ENCODE assay signal across 8 cellular contexts in genomic region chr11:67981226-67981625, GRCh38. TPM values are rescaled to one million over a fixed set of nuclear protein-coding genes. Genes with fewer than 3 reads are reported as not detected.
"Had no signal": no experiment of that assay in that cellular context is flagged by ENCODE, and none has a peak within 500 bp of the region (broad histone marks: within the 10 kb centered on the region; RNA-seq: fewer than 3 reads in every experiment).

No MANE protein-coding gene starts in this region.

RNA-seq across cellular contexts. Expression of gene ALDH3B1, which starts 28.9 kb away (rescaled TPM):
- total RNA-seq: activated CD4-positive, alpha-beta memory T cell treated with anti-CD3 and anti-CD28 coated beads, Interleukin-2, amount 10 ng/mL, durations not matched to agents 7 days and 5 days; activated CD4-positive, alpha-beta T cell treated with anti-CD3 and anti-CD28 coated beads for 36 hours; activated CD8-positive, alpha-beta memory T cell treated with anti-CD3 and anti-CD28 coated beads, Interleukin-2, amount 10 ng/mL, durations not matched to agents 7 days and 5 days; activated CD8-positive, alpha-beta T cell treated with anti-CD3 and anti-CD28 coated beads, Interleukin-2, amount 10 ng/mL, durations not matched to agents 7 days and 5 days; activated naive CD4-positive, alpha-beta T cell treated with anti-CD3 and anti-CD28 coated beads for 36 hours; activated naive CD8-positive, alpha-beta T cell treated with anti-CD3 and anti-CD28 coated beads for 36 hours; activated T-helper 2 cell treated with anti-CD3 and anti-CD28 coated beads, Interferon-gamma antibody, Interleukin-2, Interleukin-4, amounts not matched to agents 10 μg/mL and 5 μg/mL and 100 μg/mL, durations not matched to agents 14 hours and 24 hours and 36 hours; T-helper 2 cell treated with Interferon-gamma antibody and Interleukin-4, amounts not matched to agents 100 ng/mL and 5 ng/mL, for 36 hours had no signal
